ENCODE assay signal across 8 cellular contexts in genomic region chr12:40375076-40375475, GRCh38.
DNase-seq lines count a peak whose midpoint lies in the region; ATAC-seq and TF ChIP-seq lines count a peak whose summit lies in the region.

No MANE protein-coding gene starts in this region.

- H3K27me3 ChIP-seq in PC-3 (ENCODE audit: low read length) (no peaks in the 10 kb centered on the region), lower lobe of right lung (ENCODE audit: low read depth) (no peaks in the 10 kb centered on the region)

- H3K36me3 ChIP-seq in PC-3 (ENCODE audit: low read depth, low read length) (no peaks in the 10 kb centered on the region), lower lobe of right lung (no peaks in the 10 kb centered on the region)

- no peaks in the 10 kb centered on the region for H3K27me3 Mint-ChIP-seq in activated CD4-positive, alpha-beta T cell treated with anti-CD3 and anti-CD28 coated beads, Interleukin-2, amount 10 ng/mL, durations not matched to agents 24 days and 14 days

- H3K4me2 ChIP-seq in PC-3 (ENCODE audit: low read length), result no peak overlapping the region

- no peaks in the 10 kb centered on the region for H3K79me2 ChIP-seq in PC-3 (ENCODE audit: low read length)

- H3K4me3 Mint-ChIP-seq in activated CD4-positive, alpha-beta T cell treated with anti-CD3 and anti-CD28 coated beads, Interleukin-2, amount 10 ng/mL, durations not matched to agents 24 days and 14 days, result no peak overlapping the region

- no peaks in the 10 kb centered on the region for H4K20me1 ChIP-seq in PC-3 (ENCODE audit: low read length)

- H3K4me3 ChIP-seq in PC-3 (ENCODE audit: low read length), result no peak overlapping the region
- H3K4me3 ChIP-seq in lower lobe of right lung, result no peak overlapping the region

- H3K36me3 Mint-ChIP-seq in activated CD4-positive, alpha-beta T cell treated with anti-CD3 and anti-CD28 coated beads, Interleukin-2, amount 10 ng/mL, durations not matched to agents 24 days and 14 days (ENCODE audit: low read depth), result no peaks in the 10 kb centered on the region

- no peaks in the 10 kb centered on the region for H3K4me1 Mint-ChIP-seq in activated CD4-positive, alpha-beta T cell treated with anti-CD3 and anti-CD28 coated beads, Interleukin-2, amount 10 ng/mL, durations not matched to agents 24 days and 14 days

- intact Hi-C loops in PC-3 (cut with micrococcal nuclease), result no loop called here
- intact Hi-C loops in lower lobe of right lung (cut with DNase I), result no loop called here
- intact Hi-C loops in activated CD4-positive, alpha-beta T cell treated with anti-CD3 and anti-CD28 coated beads, Interleukin-2, amount 10 ng/mL, durations not matched to agents 24 days and 14 days (cut with micrococcal nuclease), result no loop called here

- H3K9me2 ChIP-seq in PC-3 (replicated peaks; ENCODE audit: low read length), result no peaks in the 10 kb centered on the region

- H3K9ac ChIP-seq in PC-3 (ENCODE audit: low read length), result no peak overlapping the region

- no peaks in the 10 kb centered on the region for H3F3A ChIP-seq in PC-3 (ENCODE audit: low read length, unreplicated experiment)

- H2AFZ ChIP-seq in PC-3 (ENCODE audit: low read length), result no peak overlapping the region

- H3K4me1 ChIP-seq in PC-3 (ENCODE audit: insufficient read depth, low read length) (no peaks in the 10 kb centered on the region), lower lobe of right lung (no peaks in the 10 kb centered on the region)

- POLR2A ChIA-PET in PC-3 (lab: Charles Lee; ENCODE audit: unreplicated experiment), result no interaction called here

- CTCF ChIA-PET in PC-3 (lab: Charles Lee), result no interaction called here

- no peak overlapping the region for H3K27ac Mint-ChIP-seq in activated CD4-positive, alpha-beta T cell treated with anti-CD3 and anti-CD28 coated beads, Interleukin-2, amount 10 ng/mL, durations not matched to agents 24 days and 14 days

- H3K9me3 ChIP-seq in PC-3 (ENCODE audit: low read length) (no peaks in the 10 kb centered on the region), lower lobe of right lung (no peaks in the 10 kb centered on the region)

- BruUV-seq in PC-3 (replicated peaks; lab: Mats Ljungman, UMichigan), result no TSS peak

- H3K27ac ChIP-seq in PC-3 (ENCODE audit: low read length) (no peak overlapping the region), lower lobe of right lung (no peak overlapping the region)

- H3K9me3 Mint-ChIP-seq in activated CD4-positive, alpha-beta T cell treated with anti-CD3 and anti-CD28 coated beads, Interleukin-2, amount 10 ng/mL, durations not matched to agents 24 days and 14 days, result no peaks in the 10 kb centered on the region

- ATAC-seq in HG02642 (IDR thresholded peaks at IDR 0.05; ENCODE audit: poor library complexity, unreplicated experiment) (peak; percentile 48), PC-3 (peak; percentile 38; the same call in 1 of the 2 replicates), lower lobe of right lung (peak in 1 of 2 donors; percentile 40)

- DNase-seq in PC-3 (peak; percentile 20), lower lobe of right lung (no peak), GM19240 (ENCODE audit: insufficient read length, low spot score) (no peak)
- DNase-seq in activated CD4-positive, alpha-beta T cell treated with anti-CD3 and anti-CD28 coated beads, Interleukin-2, amount 10 ng/mL, durations not matched to agents 24 days and 14 days, result no peak
- DNase-seq in activated CD4-positive, alpha-beta T cell treated with anti-CD3 and anti-CD28 coated beads, Interleukin-2, amount 50 U/mL, for 4 hours, result no peak
- no peak for DNase-seq in activated CD8-positive, alpha-beta memory T cell treated with anti-CD3 and anti-CD28 coated beads, Interleukin-2, amount 50 U/mL, for 4 hours

- TF ChIP-seq CTCF in GM12872 (IDR thresholded peaks at IDR 0.05; ENCODE audit: insufficient read depth, low read depth, low read length), result peak; percentile 47; the same call in 2 of the 3 replicates
- TF ChIP-seq CTCF in PC-3 (conservative IDR thresholded peaks at IDR 0.05; ENCODE audit: low read depth, low read length), result peak; percentile 55
- TF ChIP-seq CTCF in lower lobe of right lung (IDR thresholded peaks at IDR 0.05), result peak; percentile 19
